ENCODE assay signal across 12 cellular contexts in genomic region chr3:181919375-181919774, GRCh38.
"Had no signal": no experiment of that assay in that cellular context is flagged by ENCODE, and none has a peak within 500 bp of the region (broad histone marks: within the 10 kb centered on the region; RNA-seq: fewer than 3 reads in every experiment).

No MANE protein-coding gene starts in this region.

- DNase-seq: activated CD4-positive, alpha-beta T cell treated with anti-CD3 and anti-CD28 coated beads for 48 hours; activated CD8-positive, alpha-beta T cell treated with anti-CD3 and anti-CD28 coated beads, Interleukin-2, amount 10 ng/mL, durations not matched to agents 7 days and 5 days; cortex of kidney; effector CD8-positive, alpha-beta T cell; immature natural killer cell; left colon; naive thymus-derived CD4-positive, alpha-beta T cell; retina; stimulated activated CD4-positive, alpha-beta T cell treated with anti-CD3 and anti-CD28 coated beads, Interleukin-4, amount 100 ng/mL, for 4 hours; stomach had no signal

- ATAC-seq: activated CD8-positive, alpha-beta T cell treated with anti-CD3 and anti-CD28 coated beads, Interleukin-2, amount 10 ng/mL, durations not matched to agents 7 days and 5 days; activated T-helper 17 cell treated with anti-CD3 and anti-CD28 coated beads, Interleukin-2, amount 50 U/mL, for 72 hours; left colon; naive thymus-derived CD4-positive, alpha-beta T cell; WTC11 had no signal
